In genomic region chr1:148362930-148363810, GRCh38 we compare ENCODE assay signal across 2 cellular contexts.
TF ChIP-seq lines count a peak whose summit lies in the region.

No MANE protein-coding gene starts in this region.

TF ChIP-seq in WTC11, 78 proteins besides CTCF, POLR2A, EP300 and RAD21 (continued from another document):
- TF ChIP-seq HMGA2 (CRISPR knock-in tag; IDR thresholded peaks at IDR 0.05) (no peak), FOXK1 (CRISPR knock-in tag; IDR thresholded peaks at IDR 0.05) (no peak), ETV6 (CRISPR knock-in tag; IDR thresholded peaks at IDR 0.05) (no peak), RORB (CRISPR knock-in tag; IDR thresholded peaks at IDR 0.05) (no peak), GABPB1 (CRISPR knock-in tag; IDR thresholded peaks at IDR 0.05) (no peak), FOXP1 (CRISPR knock-in tag; IDR thresholded peaks at IDR 0.05; ENCODE audit: borderline replicate concordance) (no peak), GRHL2 (CRISPR knock-in tag; IDR thresholded peaks at IDR 0.05; ENCODE audit: insufficient replicate concordance, severe bottlenecking) (no peak)

TF ChIP-seq in H1, 55 proteins besides CTCF, POLR2A, EP300 and RAD21 (continued from another document):
- TF ChIP-seq, protein P1, sequence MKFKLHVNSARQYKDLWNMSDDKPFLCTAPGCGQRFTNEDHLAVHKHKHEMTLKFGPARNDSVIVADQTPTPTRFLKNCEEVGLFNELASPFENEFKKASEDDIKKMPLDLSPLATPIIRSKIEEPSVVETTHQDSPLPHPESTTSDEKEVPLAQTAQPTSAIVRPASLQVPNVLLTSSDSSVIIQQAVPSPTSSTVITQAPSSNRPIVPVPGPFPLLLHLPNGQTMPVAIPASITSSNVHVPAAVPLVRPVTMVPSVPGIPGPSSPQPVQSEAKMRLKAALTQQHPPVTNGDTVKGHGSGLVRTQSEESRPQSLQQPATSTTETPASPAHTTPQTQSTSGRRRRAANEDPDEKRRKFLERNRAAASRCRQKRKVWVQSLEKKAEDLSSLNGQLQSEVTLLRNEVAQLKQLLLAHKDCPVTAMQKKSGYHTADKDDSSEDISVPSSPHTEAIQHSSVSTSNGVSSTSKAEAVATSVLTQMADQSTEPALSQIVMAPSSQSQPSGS (IDR thresholded peaks at IDR 0.05; ENCODE audit: low read length) = no peak
- TF ChIP-seq EGR1 (IDR thresholded peaks at IDR 0.05; ENCODE audit: borderline replicate concordance, low read depth, low read length) = no peak
